17 cellular contexts compared by ENCODE assay signal in genomic region chr2:58767833-58768726, GRCh38.
"Had no signal": no experiment of that assay in that cellular context is flagged by ENCODE, and none has a peak within 500 bp of the region (broad histone marks: within the 10 kb centered on the region; RNA-seq: fewer than 3 reads in every experiment).

No MANE protein-coding gene starts in this region.

- H3K27ac ChIP-seq: body of pancreas, coronary artery, esophagus squamous epithelium, left lung, thyroid gland had no signal

- DNase-seq: activated CD4-positive, alpha-beta T cell treated with anti-CD3 and anti-CD28 coated beads, Interleukin-2, amount 10 ng/mL, durations not matched to agents 7 days and 5 days; activated CD8-positive, alpha-beta memory T cell treated with anti-CD3 and anti-CD28 coated beads, Interleukin-2, amount 50 U/mL, for 48 hours; activated gamma-delta T cell treated with Interleukin-2 at 50 U/mL for 16 hours; activated naive CD8-positive, alpha-beta T cell treated with anti-CD3 and anti-CD28 coated beads for 36 hours; amygdala; body of pancreas; esophagus squamous epithelium; hippocampal formation; kidney; left lung; mammary epithelial cell; mucosa of descending colon; naive thymus-derived CD4-positive, alpha-beta T cell; stimulated activated CD4-positive, alpha-beta T cell treated with anti-CD3 and anti-CD28 coated beads, Interleukin-12 subunit alpha, Interleukin-12 subunit beta, amount 100 ng/mL, for 4 hours; thyroid gland had no signal

- ATAC-seq: body of pancreas; left lung; mucosa of descending colon; naive thymus-derived CD4-positive, alpha-beta T cell; stimulated activated memory B cell treated with anti-CD40 and anti-IgM and Interleukin-4, amounts not matched to agents 10 μg/mL and 1 μg/mL and 100 μg/mL, for 72 hours had no signal
